In genomic region chr9:90827181-90827866, GRCh38 we compare ENCODE assay signal across 8 cellular contexts. TPM values are rescaled to one million over a fixed set of nuclear protein-coding genes. Genes with fewer than 3 reads are reported as not detected.
DNase-seq lines count a peak whose midpoint lies in the region; ATAC-seq, FAIRE-seq and TF ChIP-seq lines count a peak whose summit lies in the region.

No MANE protein-coding gene starts in this region.

- no peaks in the 10 kb centered on the region for H3K4me1 ChIP-seq in ovary (ENCODE audit: insufficient read depth)

- no peak for FAIRE-seq in RCC 7860 (lab: Jason Lieb, UNC)

- H3K4me3 ChIP-seq in HL-60 (replicated peaks; ENCODE audit: insufficient read depth, low read length) (no peak overlapping the region), dorsolateral prefrontal cortex (no peak overlapping the region), ovary (no peak overlapping the region)

- H3K27me3 ChIP-seq in HL-60 (ENCODE audit: insufficient read depth, poor library complexity, severe bottlenecking) (no peaks in the 10 kb centered on the region), dorsolateral prefrontal cortex (peaks cover 0 to 8% (median 0%) of the 10 kb centered on the region in 45 donors), ovary (no peaks in the 10 kb centered on the region)

- ATAC-seq in GM18505 (IDR thresholded peaks at IDR 0.05; ENCODE audit: unreplicated experiment) (no peak), GM21723 (IDR thresholded peaks at IDR 0.05; ENCODE audit: unreplicated experiment) (peak; percentile 57), left cardiac atrium (peak; percentile 50 to 73)

- WGBS in ovary, 3 donors: 51 to 53% (median 52%) methylated on average over 8 of the region's 8 CpGs

- no peaks in the 10 kb centered on the region for H3K36me3 ChIP-seq in ovary

- no peaks in the 10 kb centered on the region for H3K9me3 ChIP-seq in ovary

- TF ChIP-seq CTCF in HL-60 (IDR thresholded peaks at IDR 0.05; ENCODE audit: insufficient read depth, low read length) (no peak), dorsolateral prefrontal cortex (IDR thresholded peaks at IDR 0.05 in 54 of 56, conservative IDR thresholded peaks at IDR 0.05 in 2 of 56; ENCODE audit: low read depth in 1 of 56, partially characterized antibody in 56 of 56) (no peak), ovary (IDR thresholded peaks at IDR 0.05) (no peak)

- H3K27ac ChIP-seq in HL-60 (replicated peaks) (peak overlapping the region; percentile 39), dorsolateral prefrontal cortex (no peak overlapping the region), ovary (no peak overlapping the region)

- intact Hi-C loops in left cardiac atrium (cut with DNase I): no loop called here
- intact Hi-C loops in dorsolateral prefrontal cortex (cut with DNase I): no loop called here
- intact Hi-C loops in ovary (cut with DNase I): no loop called here

- TF ChIP-seq POLR2A in GM18505 (IDR thresholded peaks at IDR 0.05; ENCODE audit: borderline replicate concordance, extremely low read depth, insufficient read depth, insufficient read length) (peak; percentile 30), ovary (IDR thresholded peaks at IDR 0.05) (no peak)

- DNase-seq in HL-60 (ENCODE audit: low read depth in 1 of 2, low spot score in 1 of 2): peak in 1 of 2 experiments; percentile 87
- no peak for DNase-seq in left cardiac atrium
- no peak for DNase-seq in RCC 7860 (ENCODE audit: low spot score)
- DNase-seq in activated CD4-positive, alpha-beta T cell treated with anti-CD3 and anti-CD28 coated beads, Interleukin-2, amount 50 U/mL, for 48 hours: no peak
- DNase-seq in dorsolateral prefrontal cortex: no peak
- no peak for DNase-seq in ovary

- no peak for TF ChIP-seq EP300 in ovary (IDR thresholded peaks at IDR 0.05)

RNA-seq across cellular contexts. Expression of gene SYK, which starts 25.7 kb away (rescaled TPM):
- total RNA-seq in left cardiac atrium (10 to 100 TPM in 1 of 2 donors, 1 to 10 TPM in 1; 5.6 to 10.3 TPM), dorsolateral prefrontal cortex (10 to 100 TPM in 21 of 120 experiments, 1 to 10 TPM in 98, under 1 TPM in 1; 0.77 to 17.9 (median 6.4) TPM), ovary (10 to 100 TPM in 3 of 7 donors, 1 to 10 TPM in 4; 2.4 to 12.0 (median 8.6) TPM)
- 1 to 10 TPM; 1.4 to 9.2 TPM for polyA plus RNA-seq in ovary
